In genomic region chr2:218733615-218734021, GRCh38 we compare ENCODE assay signal across 9 cellular contexts. TPM values are rescaled to one million over a fixed set of nuclear protein-coding genes. Genes with fewer than 3 reads are reported as not detected.
DNase-seq lines count a peak whose midpoint lies in the region; ATAC-seq and TF ChIP-seq lines count a peak whose summit lies in the region.
"Had no signal": no experiment of that assay in that cellular context is flagged by ENCODE, and none has a peak within 500 bp of the region (broad histone marks: within the 10 kb centered on the region; RNA-seq: fewer than 3 reads in every experiment).

No MANE protein-coding gene starts in this region.

- peaks cover 68% of the 10 kb centered on the region for H3K79me2 ChIP-seq in GM23338 (replicated peaks; ENCODE audit: insufficient read depth)

- H3K27me3 Mint-ChIP-seq in GM23338 (ENCODE audit: insufficient read depth, low read depth, poor library complexity) (peaks cover 6% of the 10 kb centered on the region), activated B cell treated with CpG ODN at 0.5 μM for 24 hours (no peaks in the 10 kb centered on the region), osteocyte (ENCODE audit: unreplicated experiment) (no peaks in the 10 kb centered on the region)

- H3K36me3 ChIP-seq in GM23338 (ENCODE audit: insufficient read depth), result peaks cover 4% of the 10 kb centered on the region; the same call in 1 of the 2 replicates
- peaks cover 0 to 18% (median 10%) of the 10 kb centered on the region in 9 donors for H3K36me3 ChIP-seq in heart left ventricle
- H3K36me3 ChIP-seq in tibial nerve, result peaks cover 3 to 14% (median 6%) of the 10 kb centered on the region in 3 donors

- H3K9me2 ChIP-seq in GM23338 (ENCODE audit: insufficient read depth), result no peaks in the 10 kb centered on the region

- H3K9me3 ChIP-seq in heart left ventricle, result no peaks in the 10 kb centered on the region
- H3K9me3 ChIP-seq in tibial nerve, result no peaks in the 10 kb centered on the region

- H4K20me1 ChIP-seq in GM23338 (replicated peaks; ENCODE audit: insufficient read depth), result peaks cover 24% of the 10 kb centered on the region

- peaks cover 21% of the 10 kb centered on the region for H3K4me1 ChIP-seq in GM23338 (ENCODE audit: insufficient read depth)
- peaks cover 0 to 56% (median 6%) of the 10 kb centered on the region in 12 donors for H3K4me1 ChIP-seq in heart left ventricle
- peaks cover 0 to 62% (median 31%) of the 10 kb centered on the region in 4 donors for H3K4me1 ChIP-seq in tibial nerve
- H3K4me1 ChIP-seq: parathyroid adenoma had no signal

- peak; percentile 81 for DNase-seq in Ammon's horn (ENCODE audit: low spot score)
- DNase-seq in GM23338 (ENCODE audit: low spot score), result no peak
- no peak for DNase-seq in activated B cell treated with CpG ODN at 0.5 μM for 24 hours
- DNase-seq in heart left ventricle, result peak in 1 of 5 donors; percentile 48
- peak in 1 of 2 donors; percentile 66 for DNase-seq in tibial nerve (ENCODE audit: low spot score in 2 of 2)
- no peak for DNase-seq in osteocyte (ENCODE audit: extremely low spot score, unreplicated experiment)
- no peak for DNase-seq in LoVo (ENCODE audit: low spot score)

- H3F3A ChIP-seq in GM23338 (replicated peaks; ENCODE audit: low read depth), result no peaks in the 10 kb centered on the region

- no peak for TF ChIP-seq CTCF in GM23338 (conservative IDR thresholded peaks at IDR 0.05; ENCODE audit: low read depth in 2 of 2)
- no peak for TF ChIP-seq CTCF in activated B cell treated with CpG ODN at 0.5 μM for 24 hours (IDR thresholded peaks at IDR 0.05)
- no peak for TF ChIP-seq CTCF in heart left ventricle (IDR thresholded peaks at IDR 0.05)
- no peak for TF ChIP-seq CTCF in tibial nerve (IDR thresholded peaks at IDR 0.05)
- TF ChIP-seq CTCF in osteocyte (IDR thresholded peaks at IDR 0.05), result no peak

- H3K9me3 Mint-ChIP-seq in GM23338, result peaks cover 1% of the 10 kb centered on the region; the same call in 1 of the 3 replicates
- H3K9me3 Mint-ChIP-seq in activated B cell treated with CpG ODN at 0.5 μM for 24 hours, result no peaks in the 10 kb centered on the region
- no peaks in the 10 kb centered on the region for H3K9me3 Mint-ChIP-seq in osteocyte (ENCODE audit: unreplicated experiment)

- no peaks in the 10 kb centered on the region for H3K27me3 ChIP-seq in GM23338 (ENCODE audit: insufficient read depth)
- no peaks in the 10 kb centered on the region for H3K27me3 ChIP-seq in heart left ventricle
- H3K27me3 ChIP-seq in tibial nerve, result no peaks in the 10 kb centered on the region

- no peak overlapping the region for H2AFZ ChIP-seq in GM23338
- H2AFZ ChIP-seq: parathyroid adenoma had no signal

- H3K4me2 ChIP-seq in GM23338, result peak overlapping the region; percentile 48; the same call in 1 of the 2 replicates

- H3K27ac ChIP-seq in GM23338 (ENCODE audit: low read depth), result no peak overlapping the region; the same call in 1 of the 2 replicates
- peak overlapping the region in 2 of 12 donors; percentile 9 to 93 for H3K27ac ChIP-seq in heart left ventricle
- peak overlapping the region; percentile 73 to 95 (median 80) for H3K27ac ChIP-seq in tibial nerve
- H3K27ac ChIP-seq: parathyroid adenoma had no signal

- H3K27ac Mint-ChIP-seq in GM23338 (peak overlapping the region; percentile 91; the same call in 1 of the 2 replicates), activated B cell treated with CpG ODN at 0.5 μM for 24 hours (peak overlapping the region; percentile 2), osteocyte (ENCODE audit: unreplicated experiment) (no peak overlapping the region)

- H3K4me1 Mint-ChIP-seq in GM23338 (peaks cover 32% of the 10 kb centered on the region), activated B cell treated with CpG ODN at 0.5 μM for 24 hours (peaks cover 12% of the 10 kb centered on the region), osteocyte (ENCODE audit: unreplicated experiment) (peaks cover 37% of the 10 kb centered on the region)

- intact Hi-C loops in activated B cell treated with CpG ODN at 0.5 μM for 24 hours (cut with micrococcal nuclease), result no loop called here
- intact Hi-C loops in heart left ventricle (cut with DNase I), result no loop called here

- ATAC-seq in GM23338 (no peak), activated B cell treated with CpG ODN at 0.5 μM for 24 hours (ENCODE audit: low read depth) (no peak), heart left ventricle (peak in 3 of 4 donors; percentile 59 to 87 (median 66)), HG02642 (IDR thresholded peaks at IDR 0.05; ENCODE audit: poor library complexity, unreplicated experiment) (no peak)

- TF ChIP-seq EP300 in tibial nerve (IDR thresholded peaks at IDR 0.05), result peak; percentile 74 to 91

- TF ChIP-seq POLR2A in heart left ventricle (IDR thresholded peaks at IDR 0.05) (no peak), tibial nerve (IDR thresholded peaks at IDR 0.05) (peak in 1 of 2 donors; percentile 20)

- H3K4me3 Mint-ChIP-seq in GM23338, result no peak overlapping the region
- H3K4me3 Mint-ChIP-seq in activated B cell treated with CpG ODN at 0.5 μM for 24 hours, result no peak overlapping the region
- no peak overlapping the region for H3K4me3 Mint-ChIP-seq in osteocyte (ENCODE audit: unreplicated experiment)

- H3K4me3 ChIP-seq in GM23338 (no peak overlapping the region), heart left ventricle (no peak overlapping the region), tibial nerve (no peak overlapping the region)

- CTCF ChIA-PET in activated B cell treated with CpG ODN at 0.5 μM for 24 hours (lab: Charles Lee), result no interaction called here

- POLR2A ChIA-PET in activated B cell treated with CpG ODN at 0.5 μM for 24 hours (lab: Charles Lee), result no interaction called here

- peaks cover 29% of the 10 kb centered on the region for H3K36me3 Mint-ChIP-seq in GM23338 (ENCODE audit: low read depth)
- peaks cover 61% of the 10 kb centered on the region for H3K36me3 Mint-ChIP-seq in activated B cell treated with CpG ODN at 0.5 μM for 24 hours (ENCODE audit: low read depth)
- peaks cover 14% of the 10 kb centered on the region for H3K36me3 Mint-ChIP-seq in osteocyte (ENCODE audit: unreplicated experiment)

TF ChIP-seq in GM23338, 12 proteins besides CTCF, POLR2A, EP300 and RAD21:
- TF ChIP-seq POLR2AphosphoS5 (IDR thresholded peaks at IDR 0.05; ENCODE audit: low read depth) (no peak), EZH2phosphoT487 (IDR thresholded peaks at IDR 0.05; ENCODE audit: unreplicated experiment) (no peak), NANOG (IDR thresholded peaks at IDR 0.05; ENCODE audit: borderline replicate concordance) (no peak), JUNB (IDR thresholded peaks at IDR 0.05; ENCODE audit: unreplicated experiment) (no peak), STAT1 (IDR thresholded peaks at IDR 0.05; ENCODE audit: unreplicated experiment) (no peak), CREB1 (CRISPR knock-in tag; IDR thresholded peaks at IDR 0.05; ENCODE audit: low read depth) (no peak), ZNF114 (CRISPR knock-in tag; IDR thresholded peaks at IDR 0.05) (no peak)
TF ChIP-seq in GM23338: peak in this region for 0.

RNA-seq across cellular contexts. Expression of gene TTLL4, which starts 23.0 kb away (rescaled TPM):
- 77.8 and 86.9 TPM in 2 replicates for total RNA-seq in GM23338 (2014; rRNA removed; shearing (Covaris generic))
- polyA plus RNA-seq in GM23338 (2016; fragmentation: Nextera tagmentation; extraction: Ambion mirVana) (48.7 and 53.5 TPM in 2 replicates), heart left ventricle (1 to 10 TPM; 5.4 to 6.2 TPM)
- total RNA-seq in activated B cell treated with CpG ODN at 0.5 μM for 24 hours (36.0 and 37.2 TPM in 2 replicates), heart left ventricle (10 to 100 TPM in 2 of 9 donors, 1 to 10 TPM in 7; 5.3 to 14.0 (median 6.0) TPM), tibial nerve (10 to 100 TPM; 15.3 to 49.6 (median 38.4) TPM), osteocyte (23.7 and 28.6 TPM in 2 replicates)

RNA-seq across cellular contexts. Expression of gene CYP27A1, which starts 48.3 kb away (rescaled TPM):
- 4.2 and 6.9 TPM in 2 replicates for total RNA-seq in GM23338 (2014; rRNA removed; shearing (Covaris generic))
- 2.0 and 2.2 TPM in 2 replicates for polyA plus RNA-seq in GM23338 (2016; fragmentation: Nextera tagmentation; extraction: Ambion mirVana)
- total RNA-seq in activated B cell treated with CpG ODN at 0.5 μM for 24 hours, result 0.49 and 0.55 TPM in 2 replicates
- 10 to 100 TPM in 3 of 9 donors, 1 to 10 TPM in 6; 3.3 to 43.8 (median 7.5) TPM for total RNA-seq in heart left ventricle
- 1 to 10 TPM; 5.1 to 5.4 TPM for polyA plus RNA-seq in heart left ventricle
- 10 to 100 TPM; 57.6 to 92.4 (median 78.9) TPM for total RNA-seq in tibial nerve
- total RNA-seq in osteocyte, result 3.2 and 4.1 TPM in 2 replicates

Comparison
In these comparisons a context has a peak if more than half of its experiments do, and no peak if none do; other contexts are left out.
1. ATAC-seq: peak in heart left ventricle (3 of 4); none in GM23338 (single experiment), activated B cell treated with CpG ODN at 0.5 μM for 24 hours (single experiment) and HG02642 (single experiment).